Comparison of ENCODE assay signal across 8 cellular contexts in the genomic region with DNA sequence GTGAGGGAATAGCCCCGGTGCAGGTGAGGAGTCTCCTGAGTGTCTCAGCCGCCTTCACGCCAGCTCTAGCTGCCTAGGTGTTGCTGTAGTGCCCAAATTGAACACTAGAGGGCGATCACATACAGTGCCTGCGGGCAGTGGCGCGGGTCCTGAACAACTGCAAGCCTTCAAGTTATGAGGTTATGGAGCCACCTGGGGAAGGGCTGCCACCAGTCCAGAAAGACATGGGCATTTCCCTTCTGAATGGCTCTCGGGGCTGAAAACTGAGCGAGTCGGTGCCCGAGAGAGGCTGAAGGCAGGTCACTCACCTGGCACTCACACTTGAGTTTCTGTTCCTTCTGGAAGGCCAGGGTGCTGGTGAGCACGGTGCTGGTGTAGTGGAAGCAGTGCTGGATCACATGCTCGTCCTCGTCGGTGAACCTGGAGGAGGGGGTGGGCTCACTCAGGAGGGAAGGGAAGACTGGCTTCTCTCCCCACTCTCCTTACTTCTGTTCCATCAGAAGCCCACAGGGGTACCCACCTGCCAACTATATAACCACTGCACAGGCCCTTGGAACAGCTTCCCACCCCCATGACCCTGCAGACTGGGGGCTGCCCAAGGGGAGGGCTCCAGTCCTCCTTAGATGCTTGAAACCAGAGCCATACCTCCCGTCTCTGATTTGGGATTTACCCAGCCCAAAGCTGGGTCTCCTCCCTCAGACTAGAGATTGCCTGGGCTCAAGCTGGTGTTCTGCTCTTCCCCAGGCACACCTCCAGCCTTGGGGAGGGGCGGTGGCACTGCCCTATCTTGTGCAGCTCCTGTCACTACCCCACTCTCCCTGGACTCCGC.
DNase-seq lines count a peak whose midpoint lies in the region; ATAC-seq, FAIRE-seq and TF ChIP-seq lines count a peak whose summit lies in the region.

No MANE protein-coding gene starts in this region.

- peaks cover 83% of the 10 kb centered on the region for H3K27me3 Mint-ChIP-seq in astrocyte (ENCODE audit: low read depth, unreplicated experiment)

- H3K9ac ChIP-seq in astrocyte (ENCODE audit: low read length): no peak overlapping the region

- DNase-seq in A172 (ENCODE audit: low spot score): peak; percentile 58
- peak; percentile 88 for DNase-seq in GM13976 (ENCODE audit: low spot score)
- DNase-seq in NCI-H1436 treated with DMSO at 0.1 percent for 48 hours (lab: John Stamatoyannopoulos, UW): peak; percentile 21
- DNase-seq in T-helper 9 cell: peak; percentile 60
- no peak for DNase-seq in astrocyte (ENCODE audit: low read depth)
- peak; percentile 18 to 37 for DNase-seq in hippocampal formation (lab: John Stamatoyannopoulos, UW)
- DNase-seq in stimulated activated CD4-positive, alpha-beta T cell treated with anti-CD3 and anti-CD28 coated beads, Interleukin-12 subunit alpha, Interleukin-12 subunit beta, amount 100 ng/mL, for 4 hours: peak; percentile 45

- H3K36me3 Mint-ChIP-seq in astrocyte (ENCODE audit: low read depth, unreplicated experiment): peaks cover 2% of the 10 kb centered on the region

- no peaks in the 10 kb centered on the region for H3K4me1 ChIP-seq in astrocyte (ENCODE audit: insufficient read depth, low read length)

- peaks cover 5% of the 10 kb centered on the region for H3K9me3 Mint-ChIP-seq in astrocyte (ENCODE audit: unreplicated experiment)

- no peak for ATAC-seq in GM21737 (IDR thresholded peaks at IDR 0.05; ENCODE audit: unreplicated experiment)

- in situ Hi-C loops in GM13976 (cut with MboI; ENCODE audit: low sequenced_read_pairs, unreplicated experiment): no loop called here

- no peak overlapping the region for H3K4me3 ChIP-seq in astrocyte (ENCODE audit: insufficient read depth, low read depth, low read length)

- no peaks in the 10 kb centered on the region for H3K4me1 Mint-ChIP-seq in astrocyte (ENCODE audit: low read depth, unreplicated experiment)

- no peak for FAIRE-seq in astrocyte (lab: Jason Lieb, UNC)

- H3K9me3 ChIP-seq in astrocyte (ENCODE audit: insufficient read depth, low read depth, low read length): no peaks in the 10 kb centered on the region

- H3K36me3 ChIP-seq in astrocyte (ENCODE audit: insufficient read depth, low read length): no peaks in the 10 kb centered on the region

- H3K27ac Mint-ChIP-seq in astrocyte (ENCODE audit: unreplicated experiment): no peak overlapping the region

- H3K27ac ChIP-seq in astrocyte (ENCODE audit: low read depth, low read length): no peak overlapping the region

- no peak overlapping the region for H3K4me2 ChIP-seq in astrocyte (ENCODE audit: low read length)

- peak; percentile 85 for TF ChIP-seq CTCF in GM13976 (IDR thresholded peaks at IDR 0.05; ENCODE audit: borderline replicate concordance, control extremely low read depth, extremely low read depth, insufficient read depth, missing control alignments)
- peak; percentile 81 for TF ChIP-seq CTCF in astrocyte (IDR thresholded peaks at IDR 0.05; ENCODE audit: insufficient read depth, low read depth, low read length)

- no peak overlapping the region for H2AFZ ChIP-seq in astrocyte (ENCODE audit: low read depth, low read length)

- no peak overlapping the region for H3K4me3 Mint-ChIP-seq in astrocyte (ENCODE audit: unreplicated experiment)

- peaks cover 5% of the 10 kb centered on the region for H4K20me1 ChIP-seq in astrocyte (ENCODE audit: insufficient read depth, low read length)

- H3K27me3 ChIP-seq in astrocyte (ENCODE audit: insufficient read depth, low read length): peaks cover 50% of the 10 kb centered on the region

- no peaks in the 10 kb centered on the region for H3K79me2 ChIP-seq in astrocyte (ENCODE audit: insufficient read depth, low read length)
